In the genomic region with DNA sequence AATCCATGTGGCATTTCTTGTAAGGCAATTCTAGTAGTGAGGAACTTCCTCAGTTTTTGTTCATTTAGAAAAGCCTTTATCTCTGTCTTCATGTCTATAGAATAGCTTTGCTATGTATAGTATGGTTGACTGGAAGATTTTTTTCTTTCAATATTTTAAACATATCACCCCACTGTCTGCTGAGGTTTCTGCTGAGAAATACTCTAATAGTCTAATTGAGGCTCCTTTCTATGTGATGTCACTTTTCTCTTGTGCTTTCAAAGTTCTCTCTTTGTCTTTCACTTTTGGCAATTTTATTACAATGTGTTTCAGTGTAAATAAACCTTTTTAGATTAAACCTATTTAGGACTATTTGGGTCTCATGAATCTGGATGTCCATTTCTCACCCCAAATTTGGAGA, we compare ENCODE assay signal across 26 cellular contexts.
"Had no signal": no experiment of that assay in that cellular context is flagged by ENCODE, and none has a peak within 500 bp of the region (broad histone marks: within the 10 kb centered on the region; RNA-seq: fewer than 3 reads in every experiment).

No MANE protein-coding gene starts in this region.

- H3K27me3 Mint-ChIP-seq: dendritic cell treated with granulocyte-macrophage colony-stimulating factor and Interleukin-4, amounts not matched to agents 40 ng/mL and 50 ng/mL, for 4 days; effector memory CD8-positive, alpha-beta T cell had no signal

- H3K36me3 ChIP-seq: colonic mucosa, esophagus muscularis mucosa, esophagus squamous epithelium, gastrocnemius medialis, gastroesophageal sphincter, heart left ventricle, heart right ventricle had no signal

- H3K27ac Mint-ChIP-seq: dendritic cell treated with granulocyte-macrophage colony-stimulating factor and Interleukin-4, amounts not matched to agents 40 ng/mL and 50 ng/mL, for 4 days; effector memory CD8-positive, alpha-beta T cell had no signal

- FAIRE-seq: colon, endothelial cell of umbilical vein had no signal

- H3K4me3 ChIP-seq: colonic mucosa, coronary artery, dorsolateral prefrontal cortex, esophagus muscularis mucosa, esophagus squamous epithelium, gastrocnemius medialis, gastroesophageal sphincter, heart left ventricle, heart right ventricle had no signal

- H3K27me3 ChIP-seq: colonic mucosa, dorsolateral prefrontal cortex, esophagus muscularis mucosa, esophagus squamous epithelium, foreskin keratinocyte, gastrocnemius medialis, gastroesophageal sphincter, heart left ventricle, heart right ventricle had no signal

- H3K9me3 ChIP-seq: colonic mucosa, esophagus squamous epithelium, gastrocnemius medialis had no signal

- DNase-seq: colonic mucosa; cortex of kidney; dermis blood vessel endothelial cell; dorsolateral prefrontal cortex; effector CD4-positive, alpha-beta T cell; effector CD8-positive, alpha-beta T cell; effector memory CD4-positive, alpha-beta T cell; effector memory CD8-positive, alpha-beta T cell; erythroblast; esophagus squamous epithelium; foreskin fibroblast; foreskin keratinocyte; foreskin melanocyte; gastrocnemius medialis; glutamatergic neuron; head of caudate nucleus; heart left ventricle; heart right ventricle had no signal

- H3K4me1 ChIP-seq: colonic mucosa, esophagus muscularis mucosa, esophagus squamous epithelium, foreskin keratinocyte, gastrocnemius medialis, gastroesophageal sphincter, heart left ventricle, heart right ventricle had no signal

- H3K27ac ChIP-seq: colonic mucosa, coronary artery, dorsolateral prefrontal cortex, epithelial cell of prostate, esophagus muscularis mucosa, esophagus squamous epithelium, foreskin keratinocyte, gastrocnemius medialis, gastroesophageal sphincter, heart left ventricle, heart right ventricle had no signal

- ATAC-seq: effector memory CD8-positive, alpha-beta T cell; esophagus mucosa; foreskin keratinocyte; gastrocnemius medialis; gastroesophageal sphincter; heart left ventricle; heart right ventricle had no signal

- H3K4me3 Mint-ChIP-seq: dendritic cell treated with granulocyte-macrophage colony-stimulating factor and Interleukin-4, amounts not matched to agents 40 ng/mL and 50 ng/mL, for 4 days had no signal
